ENCODE assay signal across 8 cellular contexts in the genomic region with DNA sequence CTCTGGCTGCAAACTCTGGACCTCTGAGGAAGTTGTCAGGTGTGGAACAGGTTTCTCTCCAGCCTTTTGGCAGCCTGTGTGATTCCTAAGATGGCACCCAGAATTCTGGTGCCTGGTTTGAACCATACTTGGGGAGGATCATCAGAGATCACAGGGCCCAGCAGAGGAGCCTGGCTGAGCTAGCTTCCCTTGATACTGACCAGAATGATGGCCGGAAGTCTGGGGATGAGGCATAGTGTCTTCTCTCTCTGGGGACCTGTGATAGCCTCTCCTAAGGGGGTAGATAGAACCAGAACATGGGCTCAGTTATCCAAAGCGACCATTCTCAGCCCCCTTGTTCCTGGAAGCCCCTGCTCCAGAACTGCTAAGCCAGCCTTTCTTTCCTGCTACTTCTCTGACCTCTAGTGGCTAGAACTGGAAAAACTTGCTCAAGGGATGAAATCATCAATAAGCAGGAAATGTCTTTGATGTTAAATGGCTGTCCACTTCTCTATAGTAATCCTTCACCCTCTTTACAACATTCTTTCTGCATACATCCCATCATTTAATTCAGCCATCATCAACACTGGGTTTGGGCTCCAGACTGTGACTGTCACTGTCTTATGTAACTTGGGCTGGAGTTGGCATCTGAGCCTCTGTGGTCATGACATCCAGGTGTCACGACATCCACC. TPM values are rescaled to one million over a fixed set of nuclear protein-coding genes. Genes with fewer than 3 reads are reported as not detected.
DNase-seq lines count a peak whose midpoint lies in the region; ATAC-seq and TF ChIP-seq lines count a peak whose summit lies in the region.

No MANE protein-coding gene starts in this region.

- no peak overlapping the region for H3K4me2 ChIP-seq in SU-DHL-6 (ENCODE audit: low read depth, low read length, poor library complexity, severe bottlenecking)

- DNase-seq in AG04450 (ENCODE audit: low read depth, low spot score) (no peak), GM06990 (ENCODE audit: extremely low read depth, insufficient read length) (peak; percentile 20), NCI-H1048 (lab: John Stamatoyannopoulos, UW) (peak; percentile 10), fibroblast of the conjunctiva (ENCODE audit: low read depth) (peak; percentile 41), psoas muscle (no peak)
- DNase-seq in activated CD4-positive, alpha-beta T cell treated with anti-CD3 and anti-CD28 coated beads for 48 hours = no peak

- peaks cover 20% of the 10 kb centered on the region; the same call in 1 of the 2 replicates for H4K20me1 ChIP-seq in SU-DHL-6 (ENCODE audit: low read depth, low read length)

- peaks cover 100% of the 10 kb centered on the region for H3K79me2 ChIP-seq in SU-DHL-6 (ENCODE audit: insufficient read depth, low read length)

- H2AFZ ChIP-seq in SU-DHL-6 (ENCODE audit: low read depth, low read length, severe bottlenecking) = no peak overlapping the region

- H3K9me2 ChIP-seq in SU-DHL-6 (replicated peaks; ENCODE audit: insufficient read depth, low read length) = no peaks in the 10 kb centered on the region

- WGBS in psoas muscle, 3 donors = 47 to 53% (median 52%) methylated on average over 3 of the region's 3 CpGs

- H3K27me3 ChIP-seq in AG04450 (ENCODE audit: control insufficient read depth, insufficient read depth, low read length) (no peaks in the 10 kb centered on the region), GM06990 (replicated peaks; ENCODE audit: control insufficient read depth, insufficient read depth, low read length) (no peaks in the 10 kb centered on the region), SU-DHL-6 (ENCODE audit: low read length) (no peaks in the 10 kb centered on the region), psoas muscle (ENCODE audit: insufficient read depth in 3 of 3, low read length in 2 of 3) (no peaks in the 10 kb centered on the region)

- H3K4me3 ChIP-seq in AG04450 (ENCODE audit: low read depth, low read length) (no peak overlapping the region), GM06990 (replicated peaks; ENCODE audit: low read depth, low read length) (no peak overlapping the region), SU-DHL-6 (ENCODE audit: insufficient read depth, low read length, poor library complexity, severe bottlenecking) (no peak overlapping the region), psoas muscle (no peak overlapping the region)

- CTCF ChIA-PET in AG04450 (lab: Charles Lee) = interaction anchor here (0.6 to 3.8 kb wide), 14 partner anchors 10 to 713 kb away, joined by 3 to 54 read pairs (median 3); no protein-coding TSS in a partner anchor

- H3K4me1 ChIP-seq in psoas muscle = peaks cover 21% of the 10 kb centered on the region

- H3K36me3 ChIP-seq in GM06990 (ENCODE audit: control insufficient read depth, insufficient read depth, low read length) (peaks cover 14% of the 10 kb centered on the region), SU-DHL-6 (ENCODE audit: low read length) (peaks cover 16% of the 10 kb centered on the region), psoas muscle (ENCODE audit: insufficient read depth in 1 of 2, low read depth in 1 of 2) (peaks cover 0 to 2% of the 10 kb centered on the region in 2 donors)

- POLR2A ChIA-PET in AG04450 (lab: Yijun Ruan, JAX) = interaction anchor here (0.6 kb wide), 1 partner anchor 103 kb away, joined by 4 read pairs; no protein-coding TSS in a partner anchor

- TF ChIP-seq CTCF in AG04450 (IDR thresholded peaks at IDR 0.05; ENCODE audit: low read depth, low read length) (peak; percentile 83), GM06990 (IDR thresholded peaks at IDR 0.05; ENCODE audit: insufficient read depth, low read length, poor library complexity, severe bottlenecking) (peak; percentile 70), SU-DHL-6 (IDR thresholded peaks at IDR 0.05; ENCODE audit: insufficient read depth, low read length, poor library complexity, severe bottlenecking) (peak; percentile 44), psoas muscle (IDR thresholded peaks at IDR 0.05) (peak; percentile 67)

- intact Hi-C loops in psoas muscle (cut with DNase I) = loop anchor here (2.0 to 10.0 kb wide), 4 partner anchors 246 to 581 kb away; no protein-coding TSS in a partner anchor

- no peaks in the 10 kb centered on the region for H3K9me3 ChIP-seq in AG04450 (ENCODE audit: control insufficient read depth, insufficient read depth, low read length)
- no peaks in the 10 kb centered on the region for H3K9me3 ChIP-seq in SU-DHL-6 (ENCODE audit: insufficient read depth, low read length)
- H3K9me3 ChIP-seq in psoas muscle = no peaks in the 10 kb centered on the region

- no peak overlapping the region for H3K9ac ChIP-seq in SU-DHL-6 (ENCODE audit: low read length)

- 0 out of 2 replicates have a peak, but pooled peaks cover 12% of the 10 kb centered on the region for H3F3A ChIP-seq in SU-DHL-6 (ENCODE audit: insufficient read depth)

- H3K27ac ChIP-seq in AG04450 (ENCODE audit: low read depth, low read length) = no peak overlapping the region
- no peak overlapping the region for H3K27ac ChIP-seq in SU-DHL-6 (ENCODE audit: low read depth, low read length)
- H3K27ac ChIP-seq in psoas muscle = no peak overlapping the region

- peak; percentile 36 to 68 (median 42) for ATAC-seq in psoas muscle
- no peak for ATAC-seq in HG03025 (IDR thresholded peaks at IDR 0.05; ENCODE audit: low FRiP score, unreplicated experiment)

RNA-seq across cellular contexts. Expression of a gene that starts 55.1 kb away (rescaled TPM):
- polyA plus RNA-seq in AG04450 (2011; rRNA removed) = not detected in 2 replicates
- not detected in 2 replicates for polyA minus RNA-seq in AG04450 (2011; rRNA and poly(A)+ RNA removed)
- total RNA-seq in psoas muscle = not detected
- under 1 TPM in 1 of 3 donors, not detected in 2; 0.08 TPM for polyA plus RNA-seq in psoas muscle

Comparison
In these comparisons a context has a peak if more than half of its experiments do, and no peak if none do; other contexts are left out.
1. DNase-seq: peak in GM06990 (single experiment), NCI-H1048 (single experiment) and fibroblast of the conjunctiva (single experiment); none in AG04450 (single experiment), psoas muscle (0 of 2) and activated CD4-positive, alpha-beta T cell treated with anti-CD3 and anti-CD28 coated beads for 48 hours (single experiment).
2. Peak in every context shown above with its lines, with median percentiles within 50 percentile points of each other: CTCF ChIP-seq.